8 cellular contexts compared by ENCODE assay signal in the genomic region with DNA sequence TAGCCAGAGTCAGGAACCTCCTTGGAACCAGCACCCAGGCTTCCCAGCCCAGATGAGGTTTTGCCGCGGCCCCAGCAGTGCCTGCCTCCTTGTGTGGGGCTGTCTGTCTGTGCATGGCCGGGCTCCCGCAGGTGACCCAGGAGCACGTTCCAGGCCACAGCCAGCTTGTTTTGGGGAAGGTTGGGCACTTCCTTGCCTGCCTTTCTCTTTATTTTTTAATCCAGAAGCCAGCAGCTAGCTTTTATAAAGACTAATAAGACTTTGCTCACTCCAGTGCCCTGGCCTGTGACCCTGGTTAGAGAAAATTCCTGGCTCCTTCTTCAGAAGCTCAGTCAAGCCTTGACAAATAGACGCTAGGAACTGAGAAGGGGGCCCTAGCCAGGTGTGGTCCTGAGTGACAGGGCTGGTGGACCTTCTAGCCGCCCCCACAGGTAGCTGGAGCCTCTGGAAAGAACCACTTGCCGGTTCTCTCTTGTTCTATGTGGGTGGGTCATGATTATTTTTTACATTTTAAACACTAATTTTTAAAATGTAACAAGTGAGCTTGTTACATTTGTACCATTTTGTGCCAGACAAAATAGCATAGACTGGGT. TPM values are rescaled to one million over a fixed set of nuclear protein-coding genes. Genes with fewer than 3 reads are reported as not detected.
A peak's percentile ranks its signal among the peaks of the same experiment; 100 is the strongest.
DNase-seq lines count a peak whose midpoint lies in the region; ATAC-seq and TF ChIP-seq lines count a peak whose summit lies in the region.

No MANE protein-coding gene starts in this region.

- no peaks in the 10 kb centered on the region for H3K36me3 ChIP-seq in body of pancreas (replicated peaks in 1 of 2; ENCODE audit: insufficient read depth in 1 of 2, low read depth in 2 of 2)

- H3K4me1 ChIP-seq in body of pancreas: peaks cover 14% of the 10 kb centered on the region
- peaks cover 40% of the 10 kb centered on the region for H3K4me1 ChIP-seq in mononuclear cell (ENCODE audit: insufficient read depth, low read length)

- TF ChIP-seq CTCF in AG04449 (IDR thresholded peaks at IDR 0.05; ENCODE audit: insufficient read depth, low read length, missing control alignments): no peak
- TF ChIP-seq CTCF in body of pancreas (IDR thresholded peaks at IDR 0.05): no peak

- no peak for TF ChIP-seq POLR2A in body of pancreas (IDR thresholded peaks at IDR 0.05)

- H3K27ac ChIP-seq in body of pancreas: peak overlapping the region; percentile 14 to 72 (median 52)

- H3K27me3 ChIP-seq in body of pancreas (no peaks in the 10 kb centered on the region), mononuclear cell (ENCODE audit: insufficient read depth, low read length) (no peaks in the 10 kb centered on the region)

- POLR2A ChIA-PET in AG04449 (lab: Yijun Ruan, JAX): no interaction called here

- peak; percentile 18 for ATAC-seq in HG03064 (IDR thresholded peaks at IDR 0.05; ENCODE audit: low read depth, unreplicated experiment)
- no peak for ATAC-seq in body of pancreas
- no peak for ATAC-seq in HG03159 (IDR thresholded peaks at IDR 0.05; ENCODE audit: unreplicated experiment)

- in situ Hi-C loops in ACHN (cut with HindIII; ENCODE audit: low pct_ligation_motif_present, low pct_unique_long_range_greater_than_20kb, low sequenced_read_pairs): no loop called here

- intact Hi-C loops in body of pancreas (cut with DNase I): no loop called here

- WGBS in body of pancreas, 2 donors: 25 to 33% methylated on average over 8 of the region's 8 CpGs

- no peak for DNase-seq in AG04449 (ENCODE audit: low read depth, low spot score)
- DNase-seq in body of pancreas: no peak
- no peak for DNase-seq in ecto neural progenitor cell (ENCODE audit: low spot score)
- DNase-seq in ACHN: no peak
- DNase-seq in Kasumi-1 (lab: John Stamatoyannopoulos, UW): no peak

- no peaks in the 10 kb centered on the region for H3K9me3 ChIP-seq in body of pancreas
- H3K9me3 ChIP-seq in mononuclear cell (ENCODE audit: low read depth, low read length): no peaks in the 10 kb centered on the region

- H3K4me3 ChIP-seq in AG04449 (ENCODE audit: low read depth, low read length) (peak overlapping the region; percentile 72), body of pancreas (peak overlapping the region; percentile 24 to 74), mononuclear cell (ENCODE audit: low read length) (peak overlapping the region; percentile 65)

- CTCF ChIA-PET in AG04449 (lab: Yijun Ruan, JAX): interaction anchor here (0.7 to 13.2 kb wide), 30 partner anchors 10 to 577 kb away, joined by 3 to 243 read pairs (median 5); no protein-coding TSS in a partner anchor

RNA-seq across cellular contexts. Expression of a gene that starts 0.8 kb away (rescaled TPM):
- total RNA-seq in body of pancreas (1 to 10 TPM in 1 of 2 donors, under 1 TPM in 1; 0.99 to 5.2 TPM), mononuclear cell (2.6 TPM)
